1 cellular context compared by ENCODE assay signal in the genomic region with DNA sequence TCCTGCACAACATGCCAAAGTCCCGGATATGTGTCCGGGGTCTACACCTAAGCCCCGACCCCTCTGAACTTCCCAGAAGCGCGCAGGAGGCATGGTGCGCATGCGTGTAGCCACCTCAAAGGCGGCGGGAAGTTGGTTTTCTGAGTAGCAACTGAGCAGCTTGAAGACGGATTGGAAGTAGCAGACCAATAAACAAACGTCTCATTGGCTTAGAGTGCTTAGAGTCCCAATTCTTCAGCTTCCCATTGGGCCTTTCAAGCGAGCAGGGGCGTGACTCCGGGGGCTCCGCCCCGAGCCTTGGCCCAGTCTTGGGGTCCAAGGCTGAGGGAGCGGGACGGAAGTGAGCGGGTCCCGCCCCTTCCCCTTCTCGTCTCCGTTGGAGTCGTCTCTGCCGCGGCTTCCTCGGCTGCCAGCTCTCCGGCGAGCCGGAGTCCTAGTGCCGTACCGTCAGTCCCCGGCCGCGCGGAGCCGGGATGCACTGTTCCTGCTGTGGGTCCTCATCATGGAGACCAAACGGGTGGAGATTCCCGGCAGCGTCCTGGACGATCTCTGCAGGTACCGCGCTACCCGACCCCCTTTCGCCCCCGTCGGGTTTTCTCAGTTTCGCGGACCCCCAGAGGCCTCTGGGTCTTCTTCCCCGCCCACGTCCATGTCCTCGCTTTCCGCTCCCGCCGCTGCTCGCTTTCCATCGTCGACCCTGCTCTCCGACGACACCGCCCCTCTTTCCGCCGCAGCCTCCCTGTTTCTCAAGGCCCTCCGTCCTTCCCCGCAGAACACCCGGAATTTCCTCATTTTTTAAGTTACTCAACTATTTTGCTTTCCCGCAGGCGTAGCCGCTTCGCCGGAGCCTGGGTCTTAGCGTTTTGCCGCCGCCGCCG.
TF ChIP-seq lines count a peak whose summit lies in the region.

TSS of gene DCP2 (plus strand) at position 367 of the 878 bp plus-strand sequence. CDS start at position 503, 136 bp downstream.

TF ChIP-seq in HEK293, 187 proteins besides CTCF, POLR2A, EP300 and RAD21 (continued from another document):
- TF ChIP-seq ZNF449 (tag by site-specific recombination; IDR thresholded peaks at IDR 0.05) (no peak), ZNF311 (tag by site-specific recombination; IDR thresholded peaks at IDR 0.05; ENCODE audit: borderline replicate concordance) (no peak), ZBTB6 (tag by site-specific recombination; IDR thresholded peaks at IDR 0.05) (no peak), KLF9 (tag by site-specific recombination; IDR thresholded peaks at IDR 0.05; ENCODE audit: low read depth) (peak; percentile 92), ZNF148 (tag by site-specific recombination; IDR thresholded peaks at IDR 0.05; ENCODE audit: borderline replicate concordance) (no peak), KLF8 (tag by site-specific recombination; IDR thresholded peaks at IDR 0.05) (peak; percentile 72), ZNF423 (tag by site-specific recombination; IDR thresholded peaks at IDR 0.05) (no peak), ZNF132 (tag by site-specific recombination; IDR thresholded peaks at IDR 0.05; ENCODE audit: borderline replicate concordance) (no peak), ZNF621 (tag by site-specific recombination; IDR thresholded peaks at IDR 0.05) (no peak), ZNF121 (tag by site-specific recombination; IDR thresholded peaks at IDR 0.05) (no peak), KLF7 (tag by site-specific recombination; IDR thresholded peaks at IDR 0.05; ENCODE audit: borderline replicate concordance) (peak; percentile 72; the same call in 1 of the 2 replicates), ZNF248 (tag by site-specific recombination; IDR thresholded peaks at IDR 0.05) (no peak), ZNF37A (tag by site-specific recombination; IDR thresholded peaks at IDR 0.05) (0 out of 2 replicates have a peak, but pooled peaks have one; percentile 20), IKZF3 (tag by site-specific recombination; IDR thresholded peaks at IDR 0.05) (peak; percentile 72), ZNF837 (tag by site-specific recombination; IDR thresholded peaks at IDR 0.05) (no peak), REPIN1 (tag by site-specific recombination; IDR thresholded peaks at IDR 0.05; ENCODE audit: low read depth) (0 out of 2 replicates have a peak, but pooled peaks have one; percentile 79), ZNF654 (tag by site-specific recombination; IDR thresholded peaks at IDR 0.05; ENCODE audit: low read depth) (no peak), ZNF664 (tag by site-specific recombination; IDR thresholded peaks at IDR 0.05) (peak; percentile 90), ZNF776 (tag by site-specific recombination; IDR thresholded peaks at IDR 0.05; ENCODE audit: borderline replicate concordance) (no peak)
- TF ChIP-seq, protein P1, sequence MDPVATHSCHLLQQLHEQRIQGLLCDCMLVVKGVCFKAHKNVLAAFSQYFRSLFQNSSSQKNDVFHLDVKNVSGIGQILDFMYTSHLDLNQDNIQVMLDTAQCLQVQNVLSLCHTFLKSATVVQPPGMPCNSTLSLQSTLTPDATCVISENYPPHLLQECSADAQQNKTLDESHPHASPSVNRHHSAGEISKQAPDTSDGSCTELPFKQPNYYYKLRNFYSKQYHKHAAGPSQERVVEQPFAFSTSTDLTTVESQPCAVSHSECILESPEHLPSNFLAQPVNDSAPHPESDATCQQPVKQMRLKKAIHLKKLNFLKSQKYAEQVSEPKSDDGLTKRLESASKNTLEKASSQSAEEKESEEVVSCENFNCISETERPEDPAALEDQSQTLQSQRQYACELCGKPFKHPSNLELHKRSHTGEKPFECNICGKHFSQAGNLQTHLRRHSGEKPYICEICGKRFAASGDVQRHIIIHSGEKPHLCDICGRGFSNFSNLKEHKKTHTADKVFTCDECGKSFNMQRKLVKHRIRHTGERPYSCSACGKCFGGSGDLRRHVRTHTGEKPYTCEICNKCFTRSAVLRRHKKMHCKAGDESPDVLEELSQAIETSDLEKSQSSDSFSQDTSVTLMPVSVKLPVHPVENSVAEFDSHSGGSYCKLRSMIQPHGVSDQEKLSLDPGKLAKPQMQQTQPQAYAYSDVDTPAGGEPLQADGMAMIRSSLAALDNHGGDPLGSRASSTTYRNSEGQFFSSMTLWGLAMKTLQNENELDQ (tag by site-specific recombination; IDR thresholded peaks at IDR 0.05; ENCODE audit: low read depth), result no peak
TF ChIP-seq in HEK293: peak in this region for 73.
